ENCODE assay signal across 11 cellular contexts in the genomic region with DNA sequence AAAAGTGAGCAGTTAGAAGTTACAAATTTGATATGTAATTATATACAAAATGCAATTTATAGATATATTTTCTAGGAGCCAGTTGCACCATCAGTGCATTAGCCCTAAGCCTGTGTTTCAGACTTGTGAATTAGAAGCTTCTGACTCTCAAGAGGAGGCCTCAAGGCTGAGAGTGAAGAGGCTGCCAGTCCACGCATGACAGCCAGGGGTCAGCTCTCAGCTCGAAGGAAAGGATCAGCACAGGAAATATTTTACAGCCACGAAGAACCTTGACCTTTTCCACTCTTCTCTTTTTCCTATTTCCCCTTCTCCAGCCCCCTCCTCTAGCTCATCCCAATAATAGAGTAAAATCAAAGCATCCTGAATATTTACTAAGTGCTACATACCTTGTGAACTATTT.
DNase-seq lines count a peak whose midpoint lies in the region; ATAC-seq and TF ChIP-seq lines count a peak whose summit lies in the region.
"Had no signal": no experiment of that assay in that cellular context is flagged by ENCODE, and none has a peak within 500 bp of the region (broad histone marks: within the 10 kb centered on the region; RNA-seq: fewer than 3 reads in every experiment).

No MANE protein-coding gene starts in this region.

- no TSS peak for BruUV-seq in HCT116 (replicated peaks; lab: Mats Ljungman, UMichigan)

- peak; percentile 90 for ATAC-seq in HCT116
- no peak for ATAC-seq in T-cell (replicated peaks in 1 of 4)
- ATAC-seq in HG03571 (IDR thresholded peaks at IDR 0.05; ENCODE audit: unreplicated experiment), result no peak
- ATAC-seq: esophagus mucosa had no signal

- H3K4me3 Mint-ChIP-seq in T-cell, result no peak overlapping the region
- H3K4me3 Mint-ChIP-seq: CD4-positive, CD25-positive, alpha-beta regulatory T cell had no signal

- no peak overlapping the region for H3K9ac ChIP-seq in HCT116 (ENCODE audit: low read length)

- H3K4me2 ChIP-seq in HCT116 (ENCODE audit: low read length), result no peak overlapping the region

- H3K9me3 Mint-ChIP-seq in T-cell, result peaks cover 4 to 10% (median 6%) of the 10 kb centered on the region in 3 donors

- 40 to 47% methylated on average over 3 of the region's 3 CpGs for WGBS in tibial nerve, 2 donors

- H3K4me1 ChIP-seq in HCT116 (ENCODE audit: control insufficient read depth in 1 of 2, insufficient read depth in 2 of 2, low read length in 2 of 2) (no peaks in the 10 kb centered on the region), tibial nerve (no peaks in the 10 kb centered on the region)

- no peaks in the 10 kb centered on the region for H3K9me2 ChIP-seq in HCT116 (ENCODE audit: insufficient read depth)

- POLR2A ChIA-PET in HCT116 (lab: Charles Lee), result no interaction called here
- POLR2A ChIA-PET in T-cell (lab: Charles Lee), result no interaction called here

- H3K9me3 ChIP-seq in HCT116 (ENCODE audit: control insufficient read depth in 1 of 2, insufficient read depth in 1 of 2, low read depth in 1 of 2, low read length in 2 of 2) (no peaks in the 10 kb centered on the region), tibial nerve (no peaks in the 10 kb centered on the region)

- no peaks in the 10 kb centered on the region for H3K27me3 Mint-ChIP-seq in T-cell
- H3K27me3 Mint-ChIP-seq: CD4-positive, CD25-positive, alpha-beta regulatory T cell had no signal

- H3K27ac ChIP-seq in 22Rv1, result no peak overlapping the region
- no peak overlapping the region for H3K27ac ChIP-seq in HCT116 (ENCODE audit: low read depth, low read length)
- H3K27ac ChIP-seq in tibial nerve, result no peak overlapping the region

- intact Hi-C loops in HCT116 (cut with micrococcal nuclease), result loop anchor here (2.0 to 5.0 kb wide), 3 partner anchors 281 to 421 kb away; no protein-coding TSS in a partner anchor

- RAD21 ChIA-PET in HCT116 (lab: Charles Lee; ENCODE audit: low non-redundant PET in 1 of 2, low total read pairs in 2 of 2, uncharacterized antibody in 2 of 2, unreplicated experiment in 2 of 2), result interaction anchor here in 1 of 2 experiments (0.6 kb wide), 1 partner anchor 8 kb away, joined by 3 read pairs; no protein-coding TSS in a partner anchor

- peak; percentile 31 for TF ChIP-seq CTCF in 22Rv1 (IDR thresholded peaks at IDR 0.05)
- peak; percentile 29 to 83 (median 70); a peak in 5 of 6 replicates for TF ChIP-seq CTCF in HCT116 (IDR thresholded peaks at IDR 0.05 in 2 of 3, conservative IDR thresholded peaks at IDR 0.05 in 1 of 3; ENCODE audit: borderline replicate concordance in 1 of 3, insufficient read depth in 1 of 3, low read depth in 2 of 3, low read length in 2 of 3)
- TF ChIP-seq CTCF in tibial nerve (IDR thresholded peaks at IDR 0.05), result peak in 1 of 5 experiments; percentile 21

- DNase-seq in HCT116 (ENCODE audit: low read depth, low spot score) (peak; percentile 21), UCSD-AML1 (lab: John Stamatoyannopoulos, UW; ENCODE audit: unreplicated experiment) (peak; percentile 11), iPS-NIHi11 (ENCODE audit: low spot score) (peak; percentile 50), T-cell (no peak), T1000 (lab: John Stamatoyannopoulos, UW) (no peak), tibial nerve (ENCODE audit: low spot score in 2 of 2) (no peak)
- DNase-seq: CD4-positive, CD25-positive, alpha-beta regulatory T cell; KG1 had no signal

- H4K20me1 ChIP-seq in HCT116 (ENCODE audit: insufficient read depth), result no peaks in the 10 kb centered on the region

- TF ChIP-seq RAD21 in HCT116 (IDR thresholded peaks at IDR 0.05; ENCODE audit: low read depth), result peak; percentile 45; the same call in 1 of the 2 replicates

- no peak overlapping the region for H3K27ac Mint-ChIP-seq in T-cell
- H3K27ac Mint-ChIP-seq: CD4-positive, CD25-positive, alpha-beta regulatory T cell had no signal

- no peaks in the 10 kb centered on the region for H3K4me1 Mint-ChIP-seq in T-cell
- H3K4me1 Mint-ChIP-seq: CD4-positive, CD25-positive, alpha-beta regulatory T cell had no signal

- CTCF ChIA-PET in HCT116 (lab: Charles Lee), result interaction anchor here (1.0 to 1.3 kb wide), 3 partner anchors 13 to 23 kb away, joined by 4 to 7 read pairs (median 6); no protein-coding TSS in a partner anchor
- CTCF ChIA-PET in T-cell (lab: Charles Lee), result interaction anchor here in 1 of 2 donors (0.6 kb wide), 1 partner anchor 431 kb away, joined by 3 read pairs; no protein-coding TSS in a partner anchor

- peak overlapping the region; percentile 77 for H2AFZ ChIP-seq in HCT116 (ENCODE audit: low read depth, low read length, poor library complexity, severe bottlenecking)

- no peaks in the 10 kb centered on the region for H3K79me2 ChIP-seq in HCT116 (ENCODE audit: insufficient read depth, low read length)

- no peaks in the 10 kb centered on the region for H3K36me3 ChIP-seq in HCT116 (ENCODE audit: control insufficient read depth in 1 of 2, insufficient read depth in 2 of 2, low read length in 2 of 2)
- no peaks in the 10 kb centered on the region for H3K36me3 ChIP-seq in tibial nerve

- TF ChIP-seq EP300 in tibial nerve (IDR thresholded peaks at IDR 0.05), result no peak

- no peak for TF ChIP-seq POLR2A in HCT116 (IDR thresholded peaks at IDR 0.05; ENCODE audit: borderline replicate concordance, extremely low read depth, insufficient read depth, insufficient read length)
- TF ChIP-seq POLR2A in tibial nerve (IDR thresholded peaks at IDR 0.05), result no peak

- H3K36me3 Mint-ChIP-seq in T-cell, result no peaks in the 10 kb centered on the region
- H3K36me3 Mint-ChIP-seq: CD4-positive, CD25-positive, alpha-beta regulatory T cell had no signal

- H3K27me3 ChIP-seq in HCT116 (ENCODE audit: insufficient read depth, low read length) (no peaks in the 10 kb centered on the region), tibial nerve (no peaks in the 10 kb centered on the region)

- no peak overlapping the region for H3K4me3 ChIP-seq in HCT116 (replicated peaks in 1 of 2; ENCODE audit: low read depth in 1 of 2, low read length in 2 of 2)
- H3K4me3 ChIP-seq in tibial nerve, result no peak overlapping the region

TF ChIP-seq in HCT116, 20 proteins besides CTCF, POLR2A, EP300 and RAD21:
- TF ChIP-seq POLR2AphosphoS5 (IDR thresholded peaks at IDR 0.05; ENCODE audit: low read depth, low read length), result no peak
TF ChIP-seq in HCT116: peak in this region for 0.

Comparison
In these comparisons a context has a peak if more than half of its experiments do, and no peak if none do; other contexts are left out.
1. DNase-seq: peak in HCT116 (single experiment), UCSD-AML1 (single experiment) and iPS-NIHi11 (single experiment); none in T-cell (0 of 34), T1000 (single experiment) and tibial nerve (0 of 2).